ENCODE assay signal across 1 cellular context in genomic region chr19:3984908-3985642, GRCh38.
TF ChIP-seq lines count a peak whose summit lies in the region.

Gene EEF2 (minus strand): TSS chr19:3985463. CDS start chr19:3985380, 83 bp downstream.

TF ChIP-seq in WTC11, 78 proteins besides CTCF, POLR2A, EP300 and RAD21 (continued from another document):
- peak; percentile 74; the same call in 1 of the 2 replicates for TF ChIP-seq E2F5 (CRISPR knock-in tag; IDR thresholded peaks at IDR 0.05)
- TF ChIP-seq OVOL2 (CRISPR knock-in tag; IDR thresholded peaks at IDR 0.05; ENCODE audit: borderline replicate concordance), result no peak
- 0 out of 2 replicates have a peak, but pooled peaks have one; percentile 74 for TF ChIP-seq ERG (CRISPR knock-in tag; IDR thresholded peaks at IDR 0.05)
- TF ChIP-seq MXD4 (CRISPR knock-in tag; IDR thresholded peaks at IDR 0.05; ENCODE audit: borderline replicate concordance), result no peak
- no peak for TF ChIP-seq PREB (CRISPR knock-in tag; IDR thresholded peaks at IDR 0.05; ENCODE audit: borderline replicate concordance)
- TF ChIP-seq ZNF317 (CRISPR knock-in tag; IDR thresholded peaks at IDR 0.05; ENCODE audit: borderline replicate concordance, low read depth), result peak; percentile 48; the same call in 1 of the 2 replicates
- peak; percentile 86; the same call in 1 of the 2 replicates for TF ChIP-seq ARID4B (CRISPR knock-in tag; IDR thresholded peaks at IDR 0.05; ENCODE audit: borderline replicate concordance)
- TF ChIP-seq ATF1 (CRISPR knock-in tag; IDR thresholded peaks at IDR 0.05), result 0 out of 2 replicates have a peak, but pooled peaks have one; percentile 50
- TF ChIP-seq HMGXB4 (CRISPR knock-in tag; IDR thresholded peaks at IDR 0.05), result peak; percentile 97; the same call in 1 of the 2 replicates
- TF ChIP-seq SP1 (CRISPR knock-in tag; conservative IDR thresholded peaks at IDR 0.05), result peak; percentile 93
- no peak for TF ChIP-seq TEAD4 (CRISPR knock-in tag; IDR thresholded peaks at IDR 0.05)
- peak; percentile 80; the same call in 1 of the 2 replicates for TF ChIP-seq TEAD1 (CRISPR knock-in tag; IDR thresholded peaks at IDR 0.05)
- TF ChIP-seq ESRRA (CRISPR knock-in tag; IDR thresholded peaks at IDR 0.05; ENCODE audit: borderline replicate concordance), result no peak
- 0 out of 2 replicates have a peak, but pooled peaks have one; percentile 20 for TF ChIP-seq KAT7 (CRISPR knock-in tag; IDR thresholded peaks at IDR 0.05; ENCODE audit: borderline replicate concordance)
- no peak for TF ChIP-seq RORB (CRISPR knock-in tag; IDR thresholded peaks at IDR 0.05)
- TF ChIP-seq PRDM15 (CRISPR knock-in tag; IDR thresholded peaks at IDR 0.05), result no peak
- no peak for TF ChIP-seq ZNF219 (CRISPR knock-in tag; IDR thresholded peaks at IDR 0.05; ENCODE audit: borderline replicate concordance)
- TF ChIP-seq USF2 (CRISPR knock-in tag; IDR thresholded peaks at IDR 0.05), result peak; percentile 98
- TF ChIP-seq ZMAT4 (CRISPR knock-in tag; IDR thresholded peaks at IDR 0.05), result peak; percentile 79; the same call in 1 of the 2 replicates
- TF ChIP-seq CREM (CRISPR knock-in tag; IDR thresholded peaks at IDR 0.05), result peak; percentile 92
- TF ChIP-seq SOX15 (CRISPR knock-in tag; IDR thresholded peaks at IDR 0.05), result no peak
- TF ChIP-seq AR (CRISPR knock-in tag; IDR thresholded peaks at IDR 0.05), result no peak
- TF ChIP-seq NFYB (CRISPR knock-in tag; conservative IDR thresholded peaks at IDR 0.05; ENCODE audit: low read depth), result peak; percentile 18; the same call in 1 of the 2 replicates
- TF ChIP-seq ZNF423 (CRISPR knock-in tag; IDR thresholded peaks at IDR 0.05), result no peak
- no peak; the same call in 1 of the 2 replicates for TF ChIP-seq CDX4 (CRISPR knock-in tag; IDR thresholded peaks at IDR 0.05; ENCODE audit: borderline replicate concordance)
- no peak; the same call in 1 of the 2 replicates for TF ChIP-seq NR1H2 (CRISPR knock-in tag; IDR thresholded peaks at IDR 0.05)
TF ChIP-seq in WTC11: peak in this region for 33.
